17 cellular contexts compared by ENCODE assay signal in the genomic region with DNA sequence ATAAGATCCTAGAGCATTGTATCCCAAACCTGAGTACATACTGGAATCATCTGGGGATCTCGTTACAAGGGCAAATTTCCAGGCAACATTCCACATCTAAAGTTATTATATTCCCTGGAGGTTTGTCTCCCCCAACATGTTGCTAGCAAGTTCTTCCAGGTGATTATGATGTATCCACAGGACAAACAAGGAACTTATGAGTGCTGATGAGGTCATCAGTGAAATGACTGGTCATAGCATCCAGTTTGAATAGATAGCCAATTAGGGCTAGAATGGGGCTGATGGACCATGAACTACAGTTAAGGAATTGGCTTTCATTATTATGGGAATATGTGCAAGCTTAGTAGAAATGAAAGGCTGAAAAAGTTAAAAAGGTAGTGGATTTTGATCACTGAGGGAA.
"Had no signal": no experiment of that assay in that cellular context is flagged by ENCODE, and none has a peak within 500 bp of the region (broad histone marks: within the 10 kb centered on the region; RNA-seq: fewer than 3 reads in every experiment).

No MANE protein-coding gene starts in this region.

- H3K36me3 ChIP-seq: gastroesophageal sphincter, ovary, sigmoid colon, stomach, upper lobe of left lung had no signal

- H3K27me3 ChIP-seq: gastroesophageal sphincter, ovary, sigmoid colon, stomach, testis, upper lobe of left lung had no signal

- DNase-seq: activated B cell treated with CpG ODN at 0.5 μM for 24 hours; activated CD4-positive, alpha-beta T cell treated with anti-CD3 and anti-CD28 coated beads, Interleukin-2, amount 10 ng/mL, durations not matched to agents 24 days and 14 days; activated CD8-positive, alpha-beta memory T cell treated with anti-CD3 and anti-CD28 coated beads, Interleukin-2, amount 50 U/mL, for 48 hours; activated naive CD8-positive, alpha-beta T cell treated with anti-CD3 and anti-CD28 coated beads for 36 hours; amygdala; naive B cell; ovary; sigmoid colon; stimulated activated CD4-positive, alpha-beta T cell treated with anti-CD3 and anti-CD28 coated beads, Interleukin-1b, Interleukin-23, amount 100 ng/mL, for 48 hours; stomach; T-helper 2 cell; testis; upper lobe of left lung had no signal

- H3K4me1 ChIP-seq: gastroesophageal sphincter, sigmoid colon, stomach, testis, upper lobe of left lung had no signal

- H3K9me3 ChIP-seq: gastroesophageal sphincter, ovary, sigmoid colon, stomach, testis, upper lobe of left lung had no signal

- H3K4me3 ChIP-seq: coronary artery, gastroesophageal sphincter, ovary, sigmoid colon, stomach, testis, upper lobe of left lung had no signal

- H3K27ac ChIP-seq: coronary artery, gastroesophageal sphincter, ovary, sigmoid colon, testis, upper lobe of left lung had no signal

- FAIRE-seq: islet of Langerhans had no signal

- ATAC-seq: gastroesophageal sphincter, left lobe of liver had no signal
